In genomic region chr1:56516539-56517252, GRCh38 we compare ENCODE assay signal across 1 cellular context.
TF ChIP-seq lines count a peak whose summit lies in the region.

No MANE protein-coding gene starts in this region.

TF ChIP-seq in K562, 482 proteins besides CTCF, POLR2A, EP300 and RAD21 (continued from another document):
- TF ChIP-seq ZNF518B (CRISPR knock-in tag; IDR thresholded peaks at IDR 0.05), result no peak
- peak; percentile 20 for TF ChIP-seq TBP (optimal IDR thresholded peaks at IDR 0.05; ENCODE audit: low read depth, low read length)
- TF ChIP-seq VEZF1 (CRISPR knock-in tag; IDR thresholded peaks at IDR 0.05), result peak; percentile 53; the same call in 1 of the 2 replicates
- no peak for TF ChIP-seq GTF2E2 (tag; IDR thresholded peaks at IDR 0.05)
- 0 out of 2 replicates have a peak, but pooled peaks have one; percentile 30 for TF ChIP-seq SMARCA5 (IDR thresholded peaks at IDR 0.05)
- TF ChIP-seq ARNT (IDR thresholded peaks at IDR 0.05), result 0 out of 4 replicates have a peak, but pooled peaks of 1 of the 2 experiments have one; percentile 11
- no peak for TF ChIP-seq ZNF586 (CRISPR knock-in tag; conservative IDR thresholded peaks at IDR 0.05)
- TF ChIP-seq CBFA2T3 (IDR thresholded peaks at IDR 0.05), result peak; percentile 76
- peak in 1 of 2 experiments; percentile 46; a peak in 1 of 4 replicates for TF ChIP-seq HDAC1 (IDR thresholded peaks at IDR 0.05)
- no peak for TF ChIP-seq ZC3H4 (CRISPR knock-in tag; IDR thresholded peaks at IDR 0.05; ENCODE audit: borderline replicate concordance)
